ENCODE assay signal across 1 cellular context in the genomic region with DNA sequence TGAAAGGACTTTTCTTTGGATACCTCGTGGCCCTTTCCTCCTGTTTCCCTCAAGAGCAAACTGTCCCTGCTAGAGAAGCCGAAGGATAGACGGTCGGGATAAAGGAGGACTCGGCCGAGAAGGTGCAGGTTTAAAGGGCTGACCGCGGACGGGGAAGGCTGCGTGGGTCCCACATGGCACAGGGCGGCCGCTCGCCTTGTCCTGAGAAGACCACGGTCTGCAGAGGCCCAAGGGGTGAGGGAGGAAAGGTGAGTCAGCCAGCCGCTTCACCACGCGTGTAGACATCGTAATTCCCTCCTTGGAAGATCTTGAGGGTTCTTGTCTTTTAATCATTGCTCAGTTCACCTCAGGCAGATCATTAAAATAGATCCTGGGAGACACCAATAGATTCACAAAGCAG.
TF ChIP-seq lines count a peak whose summit lies in the region.

No MANE protein-coding gene starts in this region.

TF ChIP-seq in GM23338, 12 proteins besides CTCF, POLR2A, EP300 and RAD21 (continued from another document):
- no peak for TF ChIP-seq NANOG (IDR thresholded peaks at IDR 0.05; ENCODE audit: borderline replicate concordance)
- TF ChIP-seq EZH2 (IDR thresholded peaks at IDR 0.05; ENCODE audit: low read depth, unreplicated experiment) = no peak
- no peak for TF ChIP-seq EZH2phosphoT487 (IDR thresholded peaks at IDR 0.05; ENCODE audit: unreplicated experiment)
- TF ChIP-seq, protein P1, sequence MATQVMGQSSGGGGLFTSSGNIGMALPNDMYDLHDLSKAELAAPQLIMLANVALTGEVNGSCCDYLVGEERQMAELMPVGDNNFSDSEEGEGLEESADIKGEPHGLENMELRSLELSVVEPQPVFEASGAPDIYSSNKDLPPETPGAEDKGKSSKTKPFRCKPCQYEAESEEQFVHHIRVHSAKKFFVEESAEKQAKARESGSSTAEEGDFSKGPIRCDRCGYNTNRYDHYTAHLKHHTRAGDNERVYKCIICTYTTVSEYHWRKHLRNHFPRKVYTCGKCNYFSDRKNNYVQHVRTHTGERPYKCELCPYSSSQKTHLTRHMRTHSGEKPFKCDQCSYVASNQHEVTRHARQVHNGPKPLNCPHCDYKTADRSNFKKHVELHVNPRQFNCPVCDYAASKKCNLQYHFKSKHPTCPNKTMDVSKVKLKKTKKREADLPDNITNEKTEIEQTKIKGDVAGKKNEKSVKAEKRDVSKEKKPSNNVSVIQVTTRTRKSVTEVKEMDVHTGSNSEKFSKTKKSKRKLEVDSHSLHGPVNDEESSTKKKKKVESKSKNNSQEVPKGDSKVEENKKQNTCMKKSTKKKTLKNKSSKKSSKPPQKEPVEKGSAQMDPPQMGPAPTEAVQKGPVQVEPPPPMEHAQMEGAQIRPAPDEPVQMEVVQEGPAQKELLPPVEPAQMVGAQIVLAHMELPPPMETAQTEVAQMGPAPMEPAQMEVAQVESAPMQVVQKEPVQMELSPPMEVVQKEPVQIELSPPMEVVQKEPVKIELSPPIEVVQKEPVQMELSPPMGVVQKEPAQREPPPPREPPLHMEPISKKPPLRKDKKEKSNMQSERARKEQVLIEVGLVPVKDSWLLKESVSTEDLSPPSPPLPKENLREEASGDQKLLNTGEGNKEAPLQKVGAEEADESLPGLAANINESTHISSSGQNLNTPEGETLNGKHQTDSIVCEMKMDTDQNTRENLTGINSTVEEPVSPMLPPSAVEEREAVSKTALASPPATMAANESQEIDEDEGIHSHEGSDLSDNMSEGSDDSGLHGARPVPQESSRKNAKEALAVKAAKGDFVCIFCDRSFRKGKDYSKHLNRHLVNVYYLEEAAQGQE (IDR thresholded peaks at IDR 0.05; ENCODE audit: unreplicated experiment) = no peak
- no peak for TF ChIP-seq ZNF114 (CRISPR knock-in tag; IDR thresholded peaks at IDR 0.05)
- TF ChIP-seq, protein P2, sequence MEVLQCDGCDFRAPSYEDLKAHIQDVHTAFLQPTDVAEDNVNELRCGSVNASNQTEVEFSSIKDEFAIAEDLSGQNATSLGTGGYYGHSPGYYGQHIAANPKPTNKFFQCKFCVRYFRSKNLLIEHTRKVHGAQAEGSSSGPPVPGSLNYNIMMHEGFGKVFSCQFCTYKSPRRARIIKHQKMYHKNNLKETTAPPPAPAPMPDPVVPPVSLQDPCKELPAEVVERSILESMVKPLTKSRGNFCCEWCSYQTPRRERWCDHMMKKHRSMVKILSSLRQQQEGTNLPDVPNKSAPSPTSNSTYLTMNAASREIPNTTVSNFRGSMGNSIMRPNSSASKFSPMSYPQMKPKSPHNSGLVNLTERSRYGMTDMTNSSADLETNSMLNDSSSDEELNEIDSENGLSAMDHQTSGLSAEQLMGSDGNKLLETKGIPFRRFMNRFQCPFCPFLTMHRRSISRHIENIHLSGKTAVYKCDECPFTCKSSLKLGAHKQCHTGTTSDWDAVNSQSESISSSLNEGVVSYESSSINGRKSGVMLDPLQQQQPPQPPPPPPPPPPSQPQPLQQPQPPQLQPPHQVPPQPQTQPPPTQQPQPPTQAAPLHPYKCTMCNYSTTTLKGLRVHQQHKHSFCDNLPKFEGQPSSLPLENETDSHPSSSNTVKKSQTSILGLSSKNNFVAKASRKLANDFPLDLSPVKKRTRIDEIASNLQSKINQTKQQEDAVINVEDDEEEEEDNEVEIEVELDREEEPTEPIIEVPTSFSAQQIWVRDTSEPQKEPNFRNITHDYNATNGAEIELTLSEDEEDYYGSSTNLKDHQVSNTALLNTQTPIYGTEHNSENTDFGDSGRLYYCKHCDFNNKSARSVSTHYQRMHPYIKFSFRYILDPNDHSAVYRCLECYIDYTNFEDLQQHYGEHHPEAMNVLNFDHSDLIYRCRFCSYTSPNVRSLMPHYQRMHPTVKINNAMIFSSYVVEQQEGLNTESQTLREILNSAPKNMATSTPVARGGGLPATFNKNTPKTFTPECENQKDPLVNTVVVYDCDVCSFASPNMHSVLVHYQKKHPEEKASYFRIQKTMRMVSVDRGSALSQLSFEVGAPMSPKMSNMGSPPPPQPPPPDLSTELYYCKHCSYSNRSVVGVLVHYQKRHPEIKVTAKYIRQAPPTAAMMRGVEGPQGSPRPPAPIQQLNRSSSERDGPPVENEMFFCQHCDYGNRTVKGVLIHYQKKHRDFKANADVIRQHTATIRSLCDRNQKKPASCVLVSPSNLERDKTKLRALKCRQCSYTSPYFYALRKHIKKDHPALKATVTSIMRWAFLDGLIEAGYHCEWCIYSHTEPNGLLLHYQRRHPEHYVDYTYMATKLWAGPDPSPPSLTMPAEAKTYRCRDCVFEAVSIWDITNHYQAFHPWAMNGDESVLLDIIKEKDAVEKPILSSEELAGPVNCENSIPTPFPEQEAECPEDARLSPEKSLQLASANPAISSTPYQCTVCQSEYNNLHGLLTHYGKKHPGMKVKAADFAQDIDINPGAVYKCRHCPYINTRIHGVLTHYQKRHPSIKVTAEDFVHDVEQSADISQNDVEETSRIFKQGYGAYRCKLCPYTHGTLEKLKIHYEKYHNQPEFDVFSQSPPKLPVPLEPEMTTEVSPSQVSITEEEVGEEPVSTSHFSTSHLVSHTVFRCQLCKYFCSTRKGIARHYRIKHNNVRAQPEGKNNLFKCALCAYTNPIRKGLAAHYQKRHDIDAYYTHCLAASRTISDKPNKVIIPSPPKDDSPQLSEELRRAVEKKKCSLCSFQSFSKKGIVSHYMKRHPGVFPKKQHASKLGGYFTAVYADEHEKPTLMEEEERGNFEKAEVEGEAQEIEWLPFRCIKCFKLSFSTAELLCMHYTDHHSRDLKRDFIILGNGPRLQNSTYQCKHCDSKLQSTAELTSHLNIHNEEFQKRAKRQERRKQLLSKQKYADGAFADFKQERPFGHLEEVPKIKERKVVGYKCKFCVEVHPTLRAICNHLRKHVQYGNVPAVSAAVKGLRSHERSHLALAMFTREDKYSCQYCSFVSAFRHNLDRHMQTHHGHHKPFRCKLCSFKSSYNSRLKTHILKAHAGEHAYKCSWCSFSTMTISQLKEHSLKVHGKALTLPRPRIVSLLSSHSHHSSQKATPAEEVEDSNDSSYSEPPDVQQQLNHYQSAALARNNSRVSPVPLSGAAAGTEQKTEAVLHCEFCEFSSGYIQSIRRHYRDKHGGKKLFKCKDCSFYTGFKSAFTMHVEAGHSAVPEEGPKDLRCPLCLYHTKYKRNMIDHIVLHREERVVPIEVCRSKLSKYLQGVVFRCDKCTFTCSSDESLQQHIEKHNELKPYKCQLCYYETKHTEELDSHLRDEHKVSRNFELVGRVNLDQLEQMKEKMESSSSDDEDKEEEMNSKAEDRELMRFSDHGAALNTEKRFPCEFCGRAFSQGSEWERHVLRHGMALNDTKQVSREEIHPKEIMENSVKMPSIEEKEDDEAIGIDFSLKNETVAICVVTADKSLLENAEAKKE (CRISPR knock-in tag; IDR thresholded peaks at IDR 0.05) = no peak
